17 cellular contexts compared by ENCODE assay signal in genomic region chr9:78971505-78971904, GRCh38.
A peak's percentile ranks its signal among the peaks of the same experiment; 100 is the strongest.
DNase-seq lines count a peak whose midpoint lies in the region; TF ChIP-seq lines count a peak whose summit lies in the region.
"Had no signal": no experiment of that assay in that cellular context is flagged by ENCODE, and none has a peak within 500 bp of the region (broad histone marks: within the 10 kb centered on the region; RNA-seq: fewer than 3 reads in every experiment).

No MANE protein-coding gene starts in this region.

- H3K27me3 ChIP-seq in iPS-20b (ENCODE audit: insufficient read depth, low read length) (no peaks in the 10 kb centered on the region), sigmoid colon (no peaks in the 10 kb centered on the region), ascending aorta (no peaks in the 10 kb centered on the region)
- H3K27me3 ChIP-seq: BLaER1, esophagus squamous epithelium, uterus had no signal

- H3K36me3 ChIP-seq in iPS-20b (ENCODE audit: insufficient read depth, low read depth, low read length), result no peaks in the 10 kb centered on the region
- no peaks in the 10 kb centered on the region for H3K36me3 ChIP-seq in sigmoid colon
- H3K36me3 ChIP-seq in ascending aorta, result no peaks in the 10 kb centered on the region
- H3K36me3 ChIP-seq: BLaER1, esophagus squamous epithelium, uterus had no signal

- TF ChIP-seq POLR2A in sigmoid colon (IDR thresholded peaks at IDR 0.05), result no peak

- H3K9me3 ChIP-seq in iPS-20b (ENCODE audit: insufficient read depth, low read depth, low read length), result peaks cover 5% of the 10 kb centered on the region; the same call in 1 of the 2 replicates
- no peaks in the 10 kb centered on the region for H3K9me3 ChIP-seq in sigmoid colon
- no peaks in the 10 kb centered on the region for H3K9me3 ChIP-seq in ascending aorta
- H3K9me3 ChIP-seq: esophagus squamous epithelium, SK-N-SH, uterus had no signal

- intact Hi-C loops in sigmoid colon (cut with DNase I), result no loop called here
- intact Hi-C loops in ascending aorta (cut with DNase I), result no loop called here

- H3K27ac ChIP-seq in iPS-20b (ENCODE audit: low read length), result peak overlapping the region; percentile 55
- no peak overlapping the region for H3K27ac ChIP-seq in sigmoid colon
- no peak overlapping the region for H3K27ac ChIP-seq in ascending aorta
- H3K27ac ChIP-seq: BLaER1, esophagus squamous epithelium, uterus had no signal

- 36 to 48% methylated on average over 4 of the region's 4 CpGs for WGBS in sigmoid colon, 2 donors

- peak overlapping the region; percentile 2; the same call in 1 of the 2 replicates for H3K9ac ChIP-seq in iPS-20b (ENCODE audit: low read depth, low read length)
- H3K9ac ChIP-seq: BLaER1, SK-N-SH had no signal

- TF ChIP-seq CTCF in sigmoid colon (IDR thresholded peaks at IDR 0.05) (no peak), ascending aorta (IDR thresholded peaks at IDR 0.05) (no peak)

- H3K4me3 ChIP-seq in iPS-20b (ENCODE audit: low read length), result 0 out of 2 replicates have a peak overlapping the region, but pooled peaks have one; percentile 2
- H3K4me3 ChIP-seq in sigmoid colon, result no peak overlapping the region
- H3K4me3 ChIP-seq in ascending aorta, result no peak overlapping the region
- H3K4me3 ChIP-seq: BLaER1, esophagus squamous epithelium, uterus had no signal

- DNase-seq in NCI-H1105 treated with DMSO at 0.1 percent for 48 hours (lab: John Stamatoyannopoulos, UW), result peak; percentile 82
- no peak for DNase-seq in NCI-H1105 (lab: John Stamatoyannopoulos, UW)
- peak; percentile 36 for DNase-seq in NCI-H128 (lab: John Stamatoyannopoulos, UW; ENCODE audit: unreplicated experiment)
- DNase-seq in NCI-H510A (lab: John Stamatoyannopoulos, UW), result peak; percentile 35
- DNase-seq in sigmoid colon, result no peak
- no peak for DNase-seq in ascending aorta (ENCODE audit: low spot score in 2 of 2)
- no peak for DNase-seq in stimulated activated CD8-positive, alpha-beta memory T cell treated with anti-CD3 and anti-CD28 coated beads, Interleukin-4, amount 100 ng/mL, for 48 hours
- DNase-seq: activated naive CD4-positive, alpha-beta T cell treated with anti-CD3 and anti-CD28 coated beads, Interleukin-2, amount 10 ng/mL, durations not matched to agents 7 days and 5 days; activated T-cell treated with anti-CD3 and anti-CD28 coated beads, Interleukin-2, amount 50 U/mL, for 4 hours; aorta; cerebellar nuclear complex; esophagus squamous epithelium; MM.1S; SK-N-SH; uterus had no signal

- no peak for TF ChIP-seq EP300 in sigmoid colon (IDR thresholded peaks at IDR 0.05)

- peaks cover 40% of the 10 kb centered on the region; the same call in 1 of the 2 replicates for H3K4me1 ChIP-seq in iPS-20b (ENCODE audit: insufficient read depth, low read length)
- H3K4me1 ChIP-seq in sigmoid colon, result no peaks in the 10 kb centered on the region
- H3K4me1 ChIP-seq in ascending aorta, result no peaks in the 10 kb centered on the region
- H3K4me1 ChIP-seq: BLaER1, esophagus squamous epithelium, uterus had no signal

Comparison
In these comparisons a context has a peak if more than half of its experiments do, and no peak if none do; other contexts are left out.
1. DNase-seq: peak in NCI-H1105 treated with DMSO at 0.1 percent for 48 hours (single experiment), NCI-H128 (single experiment) and NCI-H510A (single experiment); none in NCI-H1105 (single experiment), sigmoid colon (single experiment), ascending aorta (0 of 2) and stimulated activated CD8-positive, alpha-beta memory T cell treated with anti-CD3 and anti-CD28 coated beads, Interleukin-4, amount 100 ng/mL, for 48 hours (single experiment).